In the genomic region with DNA sequence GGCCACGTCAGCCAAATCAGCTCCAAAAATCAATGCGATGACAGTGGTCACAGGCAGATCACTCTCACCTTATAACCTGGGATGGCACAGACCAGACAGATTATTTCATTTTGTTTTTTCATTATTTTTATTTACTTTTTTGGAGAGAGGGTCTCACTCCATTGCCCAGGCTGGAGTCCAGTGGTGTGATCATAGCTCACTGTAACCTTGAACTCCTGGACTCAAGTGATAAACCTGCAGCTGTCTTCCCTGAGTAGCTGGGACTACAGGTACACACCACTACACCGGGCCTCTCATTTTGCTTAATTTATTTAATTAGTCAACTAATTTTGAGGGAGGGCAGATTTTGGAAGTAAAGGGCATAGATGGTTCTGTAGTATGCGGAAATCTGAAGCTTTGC, we compare ENCODE assay signal across 29 cellular contexts.
"Had no signal": no experiment of that assay in that cellular context is flagged by ENCODE, and none has a peak within 500 bp of the region (broad histone marks: within the 10 kb centered on the region; RNA-seq: fewer than 3 reads in every experiment).

No MANE protein-coding gene starts in this region.

- H3K9me3 Mint-ChIP-seq: activated CD4-positive, alpha-beta memory T cell treated with anti-CD3 and anti-CD28 coated beads for 36 hours; activated CD4-positive, alpha-beta T cell treated with anti-CD3 and anti-CD28 coated beads, Interleukin-2, amount 10 ng/mL, durations not matched to agents 24 days and 14 days; activated naive CD4-positive, alpha-beta T cell treated with anti-CD3 and anti-CD28 coated beads, Interleukin-2, amount 10 ng/mL, durations not matched to agents 7 days and 5 days; activated T-cell treated with anti-CD3 and anti-CD28 coated beads, Interleukin-2, amount 50 U/mL, for 72 hours; dendritic cell treated with granulocyte-macrophage colony-stimulating factor and Interleukin-4, amounts not matched to agents 40 ng/mL and 50 ng/mL, for 4 days; nephron progenitor cell; stimulated activated memory B cell treated with anti-CD40 and anti-IgM and Interleukin-4, amounts not matched to agents 10 μg/mL and 1 μg/mL and 100 μg/mL, for 72 hours; stimulated activated naive CD8-positive, alpha-beta T cell treated with anti-CD3 and anti-CD28 coated beads, Interleukin-15, amount 100 ng/mL, for 72 hours had no signal

- H3K4me1 ChIP-seq: breast epithelium had no signal

- H3K27me3 ChIP-seq: breast epithelium, esophagus squamous epithelium, heart right ventricle, left lung, neutrophil, sigmoid colon, thyroid gland, upper lobe of right lung had no signal

- H3K36me3 ChIP-seq: breast epithelium, left lung, neutrophil, sigmoid colon, thyroid gland had no signal

- H3K27ac Mint-ChIP-seq: activated CD4-positive, alpha-beta T cell treated with anti-CD3 and anti-CD28 coated beads, Interleukin-2, amount 10 ng/mL, durations not matched to agents 24 days and 14 days; activated naive CD4-positive, alpha-beta T cell treated with anti-CD3 and anti-CD28 coated beads, Interleukin-2, amount 10 ng/mL, durations not matched to agents 7 days and 5 days; dendritic cell treated with granulocyte-macrophage colony-stimulating factor and Interleukin-4, amounts not matched to agents 40 ng/mL and 50 ng/mL, for 4 days; nephron progenitor cell; progenitor cell of endocrine pancreas; stimulated activated memory B cell treated with anti-CD40 and anti-IgM and Interleukin-4, amounts not matched to agents 10 μg/mL and 1 μg/mL and 100 μg/mL, for 72 hours; stimulated activated naive CD8-positive, alpha-beta T cell treated with anti-CD3 and anti-CD28 coated beads, Interleukin-15, amount 100 ng/mL, for 72 hours had no signal

- ATAC-seq: activated T-cell treated with anti-CD3 and anti-CD28 coated beads, Interleukin-2, amount 50 U/mL, for 72 hours; heart right ventricle; left lung; lower lobe of right lung; stimulated activated memory B cell treated with anti-CD40 and anti-IgM and Interleukin-4, amounts not matched to agents 10 μg/mL and 1 μg/mL and 100 μg/mL, for 72 hours; stimulated activated naive CD8-positive, alpha-beta T cell treated with anti-CD3 and anti-CD28 coated beads, Interleukin-15, amount 100 ng/mL, for 72 hours; upper lobe of right lung had no signal

- DNase-seq: activated CD4-positive, alpha-beta memory T cell treated with anti-CD3 and anti-CD28 coated beads for 36 hours; activated CD4-positive, alpha-beta T cell treated with anti-CD3 and anti-CD28 coated beads, Interleukin-2, amount 10 ng/mL, durations not matched to agents 24 days and 14 days; activated CD4-positive, CD25-positive, alpha-beta regulatory T cell treated with anti-CD3 and anti-CD28 coated beads, Interleukin-2, amount 50 U/mL, for 72 hours; activated gamma-delta T cell; activated naive CD4-positive, alpha-beta T cell treated with anti-CD3 and anti-CD28 coated beads, Interleukin-2, amount 10 ng/mL, durations not matched to agents 7 days and 5 days; activated T-cell treated with anti-CD3 and anti-CD28 coated beads, Interleukin-2, amount 50 U/mL, for 72 hours; central memory CD4-positive, alpha-beta T cell; esophagus squamous epithelium; foreskin melanocyte; heart right ventricle; kidney glomerular epithelial cell; left lung; lower lobe of right lung; mesenchymal stem cell; nephron progenitor cell; sigmoid colon; small intestine; stimulated activated CD4-positive, alpha-beta T cell treated with anti-CD3 and anti-CD28 coated beads, Interleukin-4, amount 100 ng/mL, for 24 hours; stimulated activated naive CD8-positive, alpha-beta T cell treated with anti-CD3 and anti-CD28 coated beads, Interleukin-15, amount 100 ng/mL, for 72 hours; T-helper 9 cell; thyroid gland; upper lobe of right lung; WERI-Rb-1 had no signal

- H3K4me3 Mint-ChIP-seq: activated CD4-positive, alpha-beta memory T cell treated with anti-CD3 and anti-CD28 coated beads for 36 hours; activated CD4-positive, alpha-beta T cell treated with anti-CD3 and anti-CD28 coated beads, Interleukin-2, amount 10 ng/mL, durations not matched to agents 24 days and 14 days; activated naive CD4-positive, alpha-beta T cell treated with anti-CD3 and anti-CD28 coated beads, Interleukin-2, amount 10 ng/mL, durations not matched to agents 7 days and 5 days; activated T-cell treated with anti-CD3 and anti-CD28 coated beads, Interleukin-2, amount 50 U/mL, for 72 hours; dendritic cell treated with granulocyte-macrophage colony-stimulating factor and Interleukin-4, amounts not matched to agents 40 ng/mL and 50 ng/mL, for 4 days; nephron progenitor cell; stimulated activated memory B cell treated with anti-CD40 and anti-IgM and Interleukin-4, amounts not matched to agents 10 μg/mL and 1 μg/mL and 100 μg/mL, for 72 hours; stimulated activated naive CD8-positive, alpha-beta T cell treated with anti-CD3 and anti-CD28 coated beads, Interleukin-15, amount 100 ng/mL, for 72 hours had no signal

- H3K27ac ChIP-seq: breast epithelium, epithelial cell of prostate, esophagus squamous epithelium, heart right ventricle, left lung, lower lobe of right lung, neutrophil, sigmoid colon, thyroid gland, upper lobe of right lung, WERI-Rb-1 had no signal

- H3K4me3 ChIP-seq: breast epithelium, esophagus squamous epithelium, heart right ventricle, left lung, lower lobe of right lung, sigmoid colon, thyroid gland, upper lobe of right lung had no signal

- H3K27me3 Mint-ChIP-seq: activated CD4-positive, alpha-beta memory T cell treated with anti-CD3 and anti-CD28 coated beads for 36 hours; activated CD4-positive, alpha-beta T cell treated with anti-CD3 and anti-CD28 coated beads, Interleukin-2, amount 10 ng/mL, durations not matched to agents 24 days and 14 days; activated naive CD4-positive, alpha-beta T cell treated with anti-CD3 and anti-CD28 coated beads, Interleukin-2, amount 10 ng/mL, durations not matched to agents 7 days and 5 days; dendritic cell treated with granulocyte-macrophage colony-stimulating factor and Interleukin-4, amounts not matched to agents 40 ng/mL and 50 ng/mL, for 4 days; progenitor cell of endocrine pancreas; stimulated activated memory B cell treated with anti-CD40 and anti-IgM and Interleukin-4, amounts not matched to agents 10 μg/mL and 1 μg/mL and 100 μg/mL, for 72 hours; stimulated activated naive CD8-positive, alpha-beta T cell treated with anti-CD3 and anti-CD28 coated beads, Interleukin-15, amount 100 ng/mL, for 72 hours had no signal

- H3K9me3 ChIP-seq: breast epithelium, esophagus squamous epithelium, heart right ventricle, left lung, lower lobe of right lung, neutrophil, sigmoid colon, thyroid gland, upper lobe of right lung had no signal
